Comparison of ENCODE assay signal across 8 cellular contexts in the genomic region with DNA sequence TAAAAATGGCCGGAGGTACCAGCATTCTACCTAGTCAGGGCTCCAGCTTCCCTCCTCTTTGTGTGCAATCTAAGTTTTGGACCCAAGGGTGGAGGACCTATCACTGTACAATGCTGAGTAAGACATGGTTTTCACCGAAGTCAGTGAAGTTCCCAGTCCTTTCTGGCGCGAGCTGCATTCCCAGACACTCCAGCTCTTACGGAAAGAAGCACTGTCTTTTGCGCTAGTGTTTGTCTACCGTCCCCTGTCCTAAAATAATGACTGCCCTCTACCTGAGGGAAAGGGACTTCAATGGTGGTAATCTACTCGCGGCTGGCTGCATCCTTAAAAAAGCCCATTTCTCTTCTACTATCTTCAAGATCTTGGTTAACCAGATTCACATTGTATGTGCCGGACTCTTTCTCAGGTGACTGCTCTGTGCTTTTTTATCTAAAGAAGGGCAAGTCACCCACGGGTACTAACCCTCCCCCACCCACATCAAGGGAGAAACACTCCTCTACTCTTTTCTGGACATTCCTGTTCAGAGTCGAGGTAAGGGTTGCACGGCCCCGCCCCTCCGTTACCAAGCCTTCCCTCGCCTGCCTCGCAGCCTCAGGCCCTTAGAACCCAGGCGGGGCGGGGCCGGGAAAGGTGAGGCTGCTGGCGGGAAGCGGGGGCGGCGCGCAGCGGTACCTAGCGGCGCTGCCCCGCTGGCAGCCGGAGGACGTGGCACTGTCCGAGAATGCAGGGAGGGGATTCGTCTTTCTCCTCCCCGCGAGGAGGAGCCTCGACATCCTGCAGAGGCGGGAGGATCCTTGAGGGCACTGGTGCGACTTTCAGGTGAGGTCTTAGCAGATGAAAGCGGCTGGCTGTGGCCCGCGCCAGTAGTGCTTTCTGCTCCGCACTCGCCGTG.
DNase-seq lines count a peak whose midpoint lies in the region; ATAC-seq and TF ChIP-seq lines count a peak whose summit lies in the region.
"Not testable (repeated sequence)": the region's sequence is repeated elsewhere in the genome, so short reads cannot be mapped to it uniquely, and the experiment has no call there.

No MANE protein-coding gene starts in this region.

- not testable (repeated sequence) for H3K27me3 ChIP-seq in adrenal gland; thymus (ENCODE audit: control insufficient read depth, insufficient read depth)

- DNase-seq in NCI-H146 (lab: John Stamatoyannopoulos, UW), result peak; percentile 88
- peak; percentile 43 to 59 (median 49) for DNase-seq in T-helper 17 cell
- peak; percentile 66 to 84 (median 73) for DNase-seq in adrenal gland
- DNase-seq in left ventricle myocardium superior, result peak; percentile 75
- DNase-seq in pons (ENCODE audit: low spot score), result peak; percentile 74

- not testable (repeated sequence) for H3K27me3 Mint-ChIP-seq in T-helper 17 cell

- TF ChIP-seq CTCF in GM12875 (IDR thresholded peaks at IDR 0.05; ENCODE audit: borderline replicate concordance, insufficient read depth, low read depth, low read length); adrenal gland (IDR thresholded peaks at IDR 0.05): not testable (repeated sequence)

- not testable (repeated sequence) for H3K36me3 Mint-ChIP-seq in T-helper 17 cell (ENCODE audit: low read depth)

- H3K27ac ChIP-seq in adrenal gland (peak overlapping the region in 3 of 5 donors; percentile 31 to 83 (median 62)), thymus (ENCODE audit: low read depth) (peak overlapping the region; percentile 42)

- H3K36me3 ChIP-seq in adrenal gland (replicated peaks in 1 of 2); thymus (ENCODE audit: control insufficient read depth, insufficient read depth): not testable (repeated sequence)

- 2 to 7% (median 4%) methylated on average over 10 to 24 of the region's 44 CpGs for WGBS in adrenal gland, 4 donors
- 8% methylated on average over 31 of the region's 44 CpGs for WGBS in thymus

- not testable (repeated sequence) for H3K4me1 Mint-ChIP-seq in T-helper 17 cell

- H3K9me3 ChIP-seq in T-helper 17 cell (ENCODE audit: control insufficient read depth, low read length, poor library complexity, severe bottlenecking); adrenal gland (replicated peaks in 1 of 3); thymus (ENCODE audit: control insufficient read depth): not testable (repeated sequence)

- H3K4me1 ChIP-seq in adrenal gland (replicated peaks in 1 of 2); thymus (ENCODE audit: control insufficient read depth, insufficient read depth, low read length): not testable (repeated sequence)

- intact Hi-C loops in adrenal gland (cut with DNase I); left ventricle myocardium superior (cut with micrococcal nuclease): not testable (repeated sequence)

- H3K4me3 Mint-ChIP-seq in T-helper 17 cell, result peak overlapping the region; percentile 84

- H3K27ac Mint-ChIP-seq in T-helper 17 cell, result peak overlapping the region; percentile 74

- TF ChIP-seq POLR2A in adrenal gland (IDR thresholded peaks at IDR 0.05), result peak in 1 of 2 donors; percentile 37

- ATAC-seq in HG02884 (IDR thresholded peaks at IDR 0.05; ENCODE audit: unreplicated experiment) (peak; percentile 58), T-helper 17 cell (peak; percentile 76), left ventricle myocardium superior (peak; percentile 84)

- H3K4me3 ChIP-seq in GM12875 (ENCODE audit: low read depth, low read length) (peak overlapping the region; percentile 56), adrenal gland (peak overlapping the region in 2 of 4 donors; percentile 32 to 65), thymus (ENCODE audit: low read length) (peak overlapping the region; percentile 26)
